ENCODE assay signal across 12 cellular contexts in the genomic region with DNA sequence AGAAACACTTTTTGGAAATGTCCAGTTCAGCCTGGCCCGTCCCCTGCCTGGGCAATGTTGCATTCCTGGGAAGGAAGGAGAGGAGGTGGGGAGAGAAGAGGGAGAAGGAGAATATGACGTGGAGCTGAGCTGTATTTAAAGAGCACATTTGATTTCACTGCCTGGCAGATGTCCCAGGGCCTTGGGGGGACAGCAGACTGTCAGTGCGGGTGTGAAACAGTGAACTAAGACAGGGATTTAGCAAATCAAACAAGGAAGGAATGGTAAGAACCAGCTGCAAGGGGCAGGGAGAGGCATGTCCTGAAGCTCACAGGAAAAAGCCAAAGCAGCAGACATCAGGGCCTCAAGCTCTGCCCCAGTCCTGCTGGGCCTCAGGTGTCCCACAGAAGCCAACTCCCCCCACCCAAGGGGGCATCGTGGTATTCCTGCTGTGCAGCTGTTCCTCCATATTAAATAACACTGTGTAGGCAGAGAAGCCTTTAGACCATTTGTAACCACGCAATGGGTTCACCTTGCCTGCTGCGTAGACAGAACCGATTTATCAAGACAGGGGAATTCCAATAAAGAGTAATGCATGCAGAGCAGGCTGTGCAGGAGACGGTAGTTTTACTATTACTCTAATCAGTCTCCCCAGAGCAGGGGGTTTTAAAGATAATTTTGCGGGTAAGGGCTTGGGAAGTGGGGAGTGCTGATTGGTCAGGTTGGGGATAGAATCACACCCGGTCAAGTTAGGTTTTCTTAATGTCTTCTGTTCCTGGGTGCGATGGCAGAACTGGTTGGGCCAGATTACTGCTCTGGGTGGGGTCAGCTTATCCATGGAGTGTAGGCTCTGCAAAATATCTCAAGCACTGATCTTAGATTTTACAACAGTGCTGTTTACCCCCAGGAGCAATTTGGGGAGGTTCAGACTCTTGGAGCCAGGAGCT. TPM values are rescaled to one million over a fixed set of nuclear protein-coding genes. Genes with fewer than 3 reads are reported as not detected.
DNase-seq lines count a peak whose midpoint lies in the region; ATAC-seq, FAIRE-seq and TF ChIP-seq lines count a peak whose summit lies in the region.
"Had no signal": no experiment of that assay in that cellular context is flagged by ENCODE, and none has a peak within 500 bp of the region (broad histone marks: within the 10 kb centered on the region; RNA-seq: fewer than 3 reads in every experiment).

No MANE protein-coding gene starts in this region.

- no peaks in the 10 kb centered on the region for H3K36me3 Mint-ChIP-seq in activated naive CD4-positive, alpha-beta T cell treated with anti-CD3 and anti-CD28 coated beads for 36 hours (ENCODE audit: low read depth)

- H3K4me1 ChIP-seq in pancreas: peaks cover 0 to 7% (median 7%) of the 10 kb centered on the region in 3 donors
- H3K4me1 ChIP-seq: uterus had no signal

- no peaks in the 10 kb centered on the region for H3K4me1 Mint-ChIP-seq in activated naive CD4-positive, alpha-beta T cell treated with anti-CD3 and anti-CD28 coated beads for 36 hours (ENCODE audit: low read depth)

- ATAC-seq in pancreas (peak; percentile 39 to 72 (median 50)), HG02884 (IDR thresholded peaks at IDR 0.05; ENCODE audit: unreplicated experiment) (no peak)
- ATAC-seq: naive thymus-derived CD8-positive, alpha-beta T cell had no signal

- no peak overlapping the region for H3K27ac Mint-ChIP-seq in activated naive CD4-positive, alpha-beta T cell treated with anti-CD3 and anti-CD28 coated beads for 36 hours

- 56 to 61% methylated on average over 11 of the region's 11 CpGs for WGBS in pancreas, 2 donors

- peaks cover 7% of the 10 kb centered on the region for H3K27me3 Mint-ChIP-seq in activated naive CD4-positive, alpha-beta T cell treated with anti-CD3 and anti-CD28 coated beads for 36 hours (ENCODE audit: low read depth)

- TF ChIP-seq CTCF in epithelial cell of esophagus (IDR thresholded peaks at IDR 0.05; ENCODE audit: insufficient read depth, low read depth, low read length, missing control alignments): no peak
- TF ChIP-seq CTCF in pancreas (IDR thresholded peaks at IDR 0.05): no peak

- H3K9me3 ChIP-seq in pancreas: no peaks in the 10 kb centered on the region
- H3K9me3 ChIP-seq: uterus had no signal

- FAIRE-seq in pancreas (lab: Jason Lieb, UNC): no peak
- FAIRE-seq: GM18507 had no signal

- no peaks in the 10 kb centered on the region for H3K36me3 ChIP-seq in pancreas
- H3K36me3 ChIP-seq: uterus had no signal

- no peak overlapping the region for H3K4me3 Mint-ChIP-seq in activated naive CD4-positive, alpha-beta T cell treated with anti-CD3 and anti-CD28 coated beads for 36 hours
- H3K4me3 Mint-ChIP-seq: naive thymus-derived CD8-positive, alpha-beta T cell had no signal

- H3K9me3 Mint-ChIP-seq in activated naive CD4-positive, alpha-beta T cell treated with anti-CD3 and anti-CD28 coated beads for 36 hours: no peaks in the 10 kb centered on the region
- H3K9me3 Mint-ChIP-seq: naive thymus-derived CD8-positive, alpha-beta T cell had no signal

- DNase-seq in ELF-1 (ENCODE audit: low read depth, low spot score): peak; percentile 86
- peak; percentile 88 for DNase-seq in NCI-H82 (lab: John Stamatoyannopoulos, UW)
- DNase-seq in epithelial cell of esophagus (ENCODE audit: low read depth): peak; percentile 88
- peak in 2 of 6 donors; percentile 10 to 23 for DNase-seq in pancreas
- DNase-seq in NCI-H1092 (lab: John Stamatoyannopoulos, UW): no peak
- no peak for DNase-seq in effector CD4-positive, alpha-beta T cell
- DNase-seq in activated naive CD4-positive, alpha-beta T cell treated with anti-CD3 and anti-CD28 coated beads for 36 hours: no peak
- DNase-seq: central memory CD4-positive, alpha-beta T cell; naive thymus-derived CD8-positive, alpha-beta T cell; uterus had no signal

- H3K4me3 ChIP-seq in epithelial cell of esophagus (ENCODE audit: low read length) (no peak overlapping the region), pancreas (no peak overlapping the region)
- H3K4me3 ChIP-seq: uterus had no signal

- intact Hi-C loops in pancreas (cut with DNase I): no loop called here
- intact Hi-C loops in activated naive CD4-positive, alpha-beta T cell treated with anti-CD3 and anti-CD28 coated beads for 36 hours (cut with micrococcal nuclease): no loop called here

- CTCF ChIA-PET in activated naive CD4-positive, alpha-beta T cell treated with anti-CD3 and anti-CD28 coated beads for 36 hours (lab: Charles Lee): interaction anchor here (1.4 kb wide), 1 partner anchor 50 kb away, joined by 4 read pairs; no protein-coding TSS in a partner anchor

- peak overlapping the region in 1 of 4 donors; percentile 9 for H3K27ac ChIP-seq in pancreas
- H3K27ac ChIP-seq: uterus had no signal

- no peaks in the 10 kb centered on the region for H3K27me3 ChIP-seq in pancreas
- H3K27me3 ChIP-seq: uterus had no signal

RNA-seq across cellular contexts. Expression of a gene that starts 18.3 kb away (rescaled TPM):
- 1 to 10 TPM in 2 of 6 donors, under 1 TPM in 3, not detected in 1; 0.06 to 5.2 (median 0.14) TPM for total RNA-seq in pancreas
- under 1 TPM; 0.05 to 0.68 TPM for polyA plus RNA-seq in pancreas
- not detected for total RNA-seq in activated naive CD4-positive, alpha-beta T cell treated with anti-CD3 and anti-CD28 coated beads for 36 hours
- total RNA-seq: naive thymus-derived CD8-positive, alpha-beta T cell; uterus had no signal
- polyA plus RNA-seq: naive thymus-derived CD8-positive, alpha-beta T cell had no signal

Comparison
In these comparisons a context has a peak if more than half of its experiments do, and no peak if none do; other contexts are left out.
1. DNase-seq: peak in ELF-1 (single experiment), NCI-H82 (single experiment) and epithelial cell of esophagus (single experiment); none in NCI-H1092 (single experiment), effector CD4-positive, alpha-beta T cell (single experiment) and activated naive CD4-positive, alpha-beta T cell treated with anti-CD3 and anti-CD28 coated beads for 36 hours (single experiment).